1 cellular context compared by ENCODE assay signal in the genomic region with DNA sequence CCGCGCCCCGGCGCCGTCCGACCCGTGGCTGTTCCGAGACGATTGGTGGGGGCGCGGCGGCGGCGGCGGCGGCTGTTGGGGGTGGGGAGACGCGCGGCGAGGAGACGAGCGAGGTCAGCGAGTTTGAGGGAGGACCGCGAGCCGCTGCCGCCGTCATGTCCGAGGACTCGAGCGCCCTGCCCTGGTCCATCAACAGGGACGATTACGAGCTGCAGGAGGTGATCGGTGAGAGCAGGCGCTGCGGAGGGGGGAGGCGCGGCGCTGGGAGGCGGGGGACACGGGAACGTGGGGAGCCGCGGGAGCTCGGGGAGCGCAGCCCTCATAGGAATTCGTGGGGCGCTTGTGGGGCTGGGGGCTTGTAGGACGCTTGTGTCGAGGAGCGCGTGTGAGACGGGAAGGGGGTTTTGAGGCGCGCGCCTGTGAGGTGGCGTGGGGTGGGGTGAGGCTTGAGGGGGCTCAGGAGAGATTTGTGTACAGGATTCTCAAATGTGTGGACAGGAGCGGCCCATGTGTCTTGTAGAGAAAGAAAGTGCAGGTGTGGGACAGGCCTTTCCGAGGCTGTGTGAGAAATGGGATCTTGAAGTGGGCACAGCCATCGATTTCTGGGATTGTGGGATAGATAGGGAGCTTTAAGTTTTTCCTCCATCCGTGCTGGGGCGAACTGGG.
A peak's percentile ranks its signal among the peaks of the same experiment; 100 is the strongest.
TF ChIP-seq lines count a peak whose summit lies in the region.

No MANE protein-coding gene starts in this region.

TF ChIP-seq in HepG2, 621 proteins besides CTCF, POLR2A, EP300 and RAD21 (continued from another document and continues in another):
- TF ChIP-seq, protein P1, sequence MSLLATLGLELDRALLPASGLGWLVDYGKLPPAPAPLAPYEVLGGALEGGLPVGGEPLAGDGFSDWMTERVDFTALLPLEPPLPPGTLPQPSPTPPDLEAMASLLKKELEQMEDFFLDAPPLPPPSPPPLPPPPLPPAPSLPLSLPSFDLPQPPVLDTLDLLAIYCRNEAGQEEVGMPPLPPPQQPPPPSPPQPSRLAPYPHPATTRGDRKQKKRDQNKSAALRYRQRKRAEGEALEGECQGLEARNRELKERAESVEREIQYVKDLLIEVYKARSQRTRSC (CRISPR knock-in tag; IDR thresholded peaks at IDR 0.05; ENCODE audit: low read depth): 0 out of 2 replicates have a peak, but pooled peaks have one; percentile 58
- TF ChIP-seq ZNF703 (CRISPR knock-in tag; IDR thresholded peaks at IDR 0.05; ENCODE audit: borderline replicate concordance): peak; percentile 41; the same call in 1 of the 2 replicates
- TF ChIP-seq RBM39 (IDR thresholded peaks at IDR 0.05; ENCODE audit: low read depth, low read length, poor library complexity, severe bottlenecking): no peak
- TF ChIP-seq, protein P2, sequence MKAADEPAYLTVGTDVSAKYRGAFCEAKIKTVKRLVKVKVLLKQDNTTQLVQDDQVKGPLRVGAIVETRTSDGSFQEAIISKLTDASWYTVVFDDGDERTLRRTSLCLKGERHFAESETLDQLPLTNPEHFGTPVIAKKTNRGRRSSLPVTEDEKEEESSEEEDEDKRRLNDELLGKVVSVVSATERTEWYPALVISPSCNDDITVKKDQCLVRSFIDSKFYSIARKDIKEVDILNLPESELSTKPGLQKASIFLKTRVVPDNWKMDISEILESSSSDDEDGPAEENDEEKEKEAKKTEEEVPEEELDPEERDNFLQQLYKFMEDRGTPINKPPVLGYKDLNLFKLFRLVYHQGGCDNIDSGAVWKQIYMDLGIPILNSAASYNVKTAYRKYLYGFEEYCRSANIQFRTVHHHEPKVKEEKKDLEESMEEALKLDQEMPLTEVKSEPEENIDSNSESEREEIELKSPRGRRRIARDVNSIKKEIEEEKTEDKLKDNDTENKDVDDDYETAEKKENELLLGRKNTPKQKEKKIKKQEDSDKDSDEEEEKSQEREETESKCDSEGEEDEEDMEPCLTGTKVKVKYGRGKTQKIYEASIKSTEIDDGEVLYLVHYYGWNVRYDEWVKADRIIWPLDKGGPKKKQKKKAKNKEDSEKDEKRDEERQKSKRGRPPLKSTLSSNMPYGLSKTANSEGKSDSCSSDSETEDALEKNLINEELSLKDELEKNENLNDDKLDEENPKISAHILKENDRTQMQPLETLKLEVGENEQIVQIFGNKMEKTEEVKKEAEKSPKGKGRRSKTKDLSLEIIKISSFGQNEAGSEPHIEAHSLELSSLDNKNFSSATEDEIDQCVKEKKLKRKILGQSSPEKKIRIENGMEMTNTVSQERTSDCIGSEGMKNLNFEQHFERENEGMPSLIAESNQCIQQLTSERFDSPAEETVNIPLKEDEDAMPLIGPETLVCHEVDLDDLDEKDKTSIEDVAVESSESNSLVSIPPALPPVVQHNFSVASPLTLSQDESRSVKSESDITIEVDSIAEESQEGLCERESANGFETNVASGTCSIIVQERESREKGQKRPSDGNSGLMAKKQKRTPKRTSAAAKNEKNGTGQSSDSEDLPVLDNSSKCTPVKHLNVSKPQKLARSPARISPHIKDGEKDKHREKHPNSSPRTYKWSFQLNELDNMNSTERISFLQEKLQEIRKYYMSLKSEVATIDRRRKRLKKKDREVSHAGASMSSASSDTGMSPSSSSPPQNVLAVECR (CRISPR knock-in tag; IDR thresholded peaks at IDR 0.05; ENCODE audit: borderline replicate concordance): peak; percentile 78
- TF ChIP-seq ZFY (CRISPR knock-in tag; IDR thresholded peaks at IDR 0.05): peak; percentile 14
- 0 out of 2 replicates have a peak, but pooled peaks have one; percentile 6 for TF ChIP-seq ARNTL (CRISPR knock-in tag; IDR thresholded peaks at IDR 0.05)
- no peak for TF ChIP-seq ZNF180 (CRISPR knock-in tag; IDR thresholded peaks at IDR 0.05; ENCODE audit: borderline replicate concordance, low read depth)
- TF ChIP-seq, protein P3, sequence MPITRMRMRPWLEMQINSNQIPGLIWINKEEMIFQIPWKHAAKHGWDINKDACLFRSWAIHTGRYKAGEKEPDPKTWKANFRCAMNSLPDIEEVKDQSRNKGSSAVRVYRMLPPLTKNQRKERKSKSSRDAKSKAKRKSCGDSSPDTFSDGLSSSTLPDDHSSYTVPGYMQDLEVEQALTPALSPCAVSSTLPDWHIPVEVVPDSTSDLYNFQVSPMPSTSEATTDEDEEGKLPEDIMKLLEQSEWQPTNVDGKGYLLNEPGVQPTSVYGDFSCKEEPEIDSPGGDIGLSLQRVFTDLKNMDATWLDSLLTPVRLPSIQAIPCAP (CRISPR knock-in tag; IDR thresholded peaks at IDR 0.05; ENCODE audit: low read depth): no peak
- TF ChIP-seq ZNF883 (CRISPR knock-in tag; IDR thresholded peaks at IDR 0.05; ENCODE audit: not compliant biosample characterization): peak; percentile 27
- TF ChIP-seq, protein P4, sequence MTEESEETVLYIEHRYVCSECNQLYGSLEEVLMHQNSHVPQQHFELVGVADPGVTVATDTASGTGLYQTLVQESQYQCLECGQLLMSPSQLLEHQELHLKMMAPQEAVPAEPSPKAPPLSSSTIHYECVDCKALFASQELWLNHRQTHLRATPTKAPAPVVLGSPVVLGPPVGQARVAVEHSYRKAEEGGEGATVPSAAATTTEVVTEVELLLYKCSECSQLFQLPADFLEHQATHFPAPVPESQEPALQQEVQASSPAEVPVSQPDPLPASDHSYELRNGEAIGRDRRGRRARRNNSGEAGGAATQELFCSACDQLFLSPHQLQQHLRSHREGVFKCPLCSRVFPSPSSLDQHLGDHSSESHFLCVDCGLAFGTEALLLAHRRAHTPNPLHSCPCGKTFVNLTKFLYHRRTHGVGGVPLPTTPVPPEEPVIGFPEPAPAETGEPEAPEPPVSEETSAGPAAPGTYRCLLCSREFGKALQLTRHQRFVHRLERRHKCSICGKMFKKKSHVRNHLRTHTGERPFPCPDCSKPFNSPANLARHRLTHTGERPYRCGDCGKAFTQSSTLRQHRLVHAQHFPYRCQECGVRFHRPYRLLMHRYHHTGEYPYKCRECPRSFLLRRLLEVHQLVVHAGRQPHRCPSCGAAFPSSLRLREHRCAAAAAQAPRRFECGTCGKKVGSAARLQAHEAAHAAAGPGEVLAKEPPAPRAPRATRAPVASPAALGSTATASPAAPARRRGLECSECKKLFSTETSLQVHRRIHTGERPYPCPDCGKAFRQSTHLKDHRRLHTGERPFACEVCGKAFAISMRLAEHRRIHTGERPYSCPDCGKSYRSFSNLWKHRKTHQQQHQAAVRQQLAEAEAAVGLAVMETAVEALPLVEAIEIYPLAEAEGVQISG (CRISPR knock-in tag; IDR thresholded peaks at IDR 0.05): 0 out of 2 replicates have a peak, but pooled peaks have one; percentile 46
- TF ChIP-seq, protein P5, sequence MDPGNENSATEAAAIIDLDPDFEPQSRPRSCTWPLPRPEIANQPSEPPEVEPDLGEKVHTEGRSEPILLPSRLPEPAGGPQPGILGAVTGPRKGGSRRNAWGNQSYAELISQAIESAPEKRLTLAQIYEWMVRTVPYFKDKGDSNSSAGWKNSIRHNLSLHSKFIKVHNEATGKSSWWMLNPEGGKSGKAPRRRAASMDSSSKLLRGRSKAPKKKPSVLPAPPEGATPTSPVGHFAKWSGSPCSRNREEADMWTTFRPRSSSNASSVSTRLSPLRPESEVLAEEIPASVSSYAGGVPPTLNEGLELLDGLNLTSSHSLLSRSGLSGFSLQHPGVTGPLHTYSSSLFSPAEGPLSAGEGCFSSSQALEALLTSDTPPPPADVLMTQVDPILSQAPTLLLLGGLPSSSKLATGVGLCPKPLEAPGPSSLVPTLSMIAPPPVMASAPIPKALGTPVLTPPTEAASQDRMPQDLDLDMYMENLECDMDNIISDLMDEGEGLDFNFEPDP (CRISPR knock-in tag; conservative IDR thresholded peaks at IDR 0.05): 0 out of 2 replicates have a peak, but pooled peaks have one; percentile 80
- TF ChIP-seq ZNF484 (CRISPR knock-in tag; IDR thresholded peaks at IDR 0.05; ENCODE audit: borderline replicate concordance, low read depth): no peak
- TF ChIP-seq ZNF709 (CRISPR knock-in tag; IDR thresholded peaks at IDR 0.05): 0 out of 2 replicates have a peak, but pooled peaks have one; percentile 15
- no peak for TF ChIP-seq ZNF552 (CRISPR knock-in tag; IDR thresholded peaks at IDR 0.05; ENCODE audit: borderline replicate concordance)
- TF ChIP-seq ZNF230 (CRISPR knock-in tag; IDR thresholded peaks at IDR 0.05): no peak
- peak; percentile 75; the same call in 1 of the 2 replicates for TF ChIP-seq FOXC1 (CRISPR knock-in tag; IDR thresholded peaks at IDR 0.05; ENCODE audit: borderline replicate concordance)
- TF ChIP-seq, protein P6, sequence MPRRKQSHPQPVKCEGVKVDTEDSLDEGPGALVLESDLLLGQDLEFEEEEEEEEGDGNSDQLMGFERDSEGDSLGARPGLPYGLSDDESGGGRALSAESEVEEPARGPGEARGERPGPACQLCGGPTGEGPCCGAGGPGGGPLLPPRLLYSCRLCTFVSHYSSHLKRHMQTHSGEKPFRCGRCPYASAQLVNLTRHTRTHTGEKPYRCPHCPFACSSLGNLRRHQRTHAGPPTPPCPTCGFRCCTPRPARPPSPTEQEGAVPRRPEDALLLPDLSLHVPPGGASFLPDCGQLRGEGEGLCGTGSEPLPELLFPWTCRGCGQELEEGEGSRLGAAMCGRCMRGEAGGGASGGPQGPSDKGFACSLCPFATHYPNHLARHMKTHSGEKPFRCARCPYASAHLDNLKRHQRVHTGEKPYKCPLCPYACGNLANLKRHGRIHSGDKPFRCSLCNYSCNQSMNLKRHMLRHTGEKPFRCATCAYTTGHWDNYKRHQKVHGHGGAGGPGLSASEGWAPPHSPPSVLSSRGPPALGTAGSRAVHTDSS (CRISPR knock-in tag; conservative IDR thresholded peaks at IDR 0.05): no peak
- TF ChIP-seq PCBP2 (optimal IDR thresholded peaks at IDR 0.05; ENCODE audit: low read depth, low read length, poor library complexity, severe bottlenecking): no peak
- 0 out of 2 replicates have a peak, but pooled peaks have one; percentile 41 for TF ChIP-seq ZNF841 (CRISPR knock-in tag; IDR thresholded peaks at IDR 0.05; ENCODE audit: borderline replicate concordance)
- TF ChIP-seq, protein P7, sequence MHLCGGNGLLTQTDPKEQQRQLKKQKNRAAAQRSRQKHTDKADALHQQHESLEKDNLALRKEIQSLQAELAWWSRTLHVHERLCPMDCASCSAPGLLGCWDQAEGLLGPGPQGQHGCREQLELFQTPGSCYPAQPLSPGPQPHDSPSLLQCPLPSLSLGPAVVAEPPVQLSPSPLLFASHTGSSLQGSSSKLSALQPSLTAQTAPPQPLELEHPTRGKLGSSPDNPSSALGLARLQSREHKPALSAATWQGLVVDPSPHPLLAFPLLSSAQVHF (CRISPR knock-in tag; IDR thresholded peaks at IDR 0.05): 0 out of 2 replicates have a peak, but pooled peaks have one; percentile 67
- no peak for TF ChIP-seq ZNF256 (CRISPR knock-in tag; conservative IDR thresholded peaks at IDR 0.05)
- TF ChIP-seq HHEX (CRISPR knock-in tag; IDR thresholded peaks at IDR 0.05): no peak
- TF ChIP-seq ZNF782 (CRISPR knock-in tag; IDR thresholded peaks at IDR 0.05; ENCODE audit: borderline replicate concordance): no peak
- TF ChIP-seq, protein P8, sequence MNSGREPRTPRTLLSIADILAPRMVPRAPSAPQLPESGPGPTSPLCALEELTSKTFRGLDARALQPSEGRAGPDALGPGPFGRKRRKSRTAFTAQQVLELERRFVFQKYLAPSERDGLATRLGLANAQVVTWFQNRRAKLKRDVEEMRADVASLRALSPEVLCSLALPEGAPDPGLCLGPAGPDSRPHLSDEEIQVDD (CRISPR knock-in tag; IDR thresholded peaks at IDR 0.05; ENCODE audit: borderline replicate concordance): no peak
- TF ChIP-seq HNRNPLL (IDR thresholded peaks at IDR 0.05; ENCODE audit: low read depth, low read length, poor library complexity, severe bottlenecking): no peak
- no peak for TF ChIP-seq HOXA7 (CRISPR knock-in tag; IDR thresholded peaks at IDR 0.05)
- TF ChIP-seq HCFC1 (IDR thresholded peaks at IDR 0.05; ENCODE audit: low read depth, low read length): no peak
- TF ChIP-seq MATR3 (CRISPR knock-in tag; IDR thresholded peaks at IDR 0.05): no peak
- TF ChIP-seq, protein P9, sequence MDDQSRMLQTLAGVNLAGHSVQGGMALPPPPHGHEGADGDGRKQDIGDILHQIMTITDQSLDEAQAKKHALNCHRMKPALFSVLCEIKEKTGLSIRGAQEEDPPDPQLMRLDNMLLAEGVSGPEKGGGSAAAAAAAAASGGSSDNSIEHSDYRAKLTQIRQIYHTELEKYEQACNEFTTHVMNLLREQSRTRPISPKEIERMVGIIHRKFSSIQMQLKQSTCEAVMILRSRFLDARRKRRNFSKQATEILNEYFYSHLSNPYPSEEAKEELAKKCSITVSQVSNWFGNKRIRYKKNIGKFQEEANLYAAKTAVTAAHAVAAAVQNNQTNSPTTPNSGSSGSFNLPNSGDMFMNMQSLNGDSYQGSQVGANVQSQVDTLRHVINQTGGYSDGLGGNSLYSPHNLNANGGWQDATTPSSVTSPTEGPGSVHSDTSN (CRISPR knock-in tag; IDR thresholded peaks at IDR 0.05; ENCODE audit: borderline replicate concordance): no peak
- TF ChIP-seq, protein P10, sequence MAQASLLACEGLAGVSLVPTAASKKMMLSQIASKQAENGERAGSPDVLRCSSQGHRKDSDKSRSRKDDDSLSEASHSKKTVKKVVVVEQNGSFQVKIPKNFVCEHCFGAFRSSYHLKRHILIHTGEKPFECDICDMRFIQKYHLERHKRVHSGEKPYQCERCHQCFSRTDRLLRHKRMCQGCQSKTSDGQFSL (CRISPR knock-in tag; IDR thresholded peaks at IDR 0.05): 0 out of 2 replicates have a peak, but pooled peaks have one; percentile 2
- TF ChIP-seq ZC3H13 (CRISPR knock-in tag; IDR thresholded peaks at IDR 0.05): peak; percentile 90
- no peak for TF ChIP-seq TARDBP (CRISPR knock-in tag; IDR thresholded peaks at IDR 0.05)
- TF ChIP-seq, protein P11, sequence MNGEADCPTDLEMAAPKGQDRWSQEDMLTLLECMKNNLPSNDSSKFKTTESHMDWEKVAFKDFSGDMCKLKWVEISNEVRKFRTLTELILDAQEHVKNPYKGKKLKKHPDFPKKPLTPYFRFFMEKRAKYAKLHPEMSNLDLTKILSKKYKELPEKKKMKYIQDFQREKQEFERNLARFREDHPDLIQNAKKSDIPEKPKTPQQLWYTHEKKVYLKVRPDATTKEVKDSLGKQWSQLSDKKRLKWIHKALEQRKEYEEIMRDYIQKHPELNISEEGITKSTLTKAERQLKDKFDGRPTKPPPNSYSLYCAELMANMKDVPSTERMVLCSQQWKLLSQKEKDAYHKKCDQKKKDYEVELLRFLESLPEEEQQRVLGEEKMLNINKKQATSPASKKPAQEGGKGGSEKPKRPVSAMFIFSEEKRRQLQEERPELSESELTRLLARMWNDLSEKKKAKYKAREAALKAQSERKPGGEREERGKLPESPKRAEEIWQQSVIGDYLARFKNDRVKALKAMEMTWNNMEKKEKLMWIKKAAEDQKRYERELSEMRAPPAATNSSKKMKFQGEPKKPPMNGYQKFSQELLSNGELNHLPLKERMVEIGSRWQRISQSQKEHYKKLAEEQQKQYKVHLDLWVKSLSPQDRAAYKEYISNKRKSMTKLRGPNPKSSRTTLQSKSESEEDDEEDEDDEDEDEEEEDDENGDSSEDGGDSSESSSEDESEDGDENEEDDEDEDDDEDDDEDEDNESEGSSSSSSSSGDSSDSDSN (CRISPR knock-in tag; IDR thresholded peaks at IDR 0.05): peak; percentile 53; the same call in 1 of the 2 replicates
- TF ChIP-seq ZNF737 (CRISPR knock-in tag; IDR thresholded peaks at IDR 0.05; ENCODE audit: borderline replicate concordance): no peak
- TF ChIP-seq, protein P12, sequence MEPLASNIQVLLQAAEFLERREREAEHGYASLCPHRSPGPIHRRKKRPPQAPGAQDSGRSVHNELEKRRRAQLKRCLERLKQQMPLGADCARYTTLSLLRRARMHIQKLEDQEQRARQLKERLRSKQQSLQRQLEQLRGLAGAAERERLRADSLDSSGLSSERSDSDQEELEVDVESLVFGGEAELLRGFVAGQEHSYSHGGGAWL (CRISPR knock-in tag; IDR thresholded peaks at IDR 0.05): 0 out of 2 replicates have a peak, but pooled peaks have one; percentile 4
- TF ChIP-seq ZKSCAN8 (CRISPR knock-in tag; IDR thresholded peaks at IDR 0.05; ENCODE audit: borderline replicate concordance): no peak
